In the genomic region with DNA sequence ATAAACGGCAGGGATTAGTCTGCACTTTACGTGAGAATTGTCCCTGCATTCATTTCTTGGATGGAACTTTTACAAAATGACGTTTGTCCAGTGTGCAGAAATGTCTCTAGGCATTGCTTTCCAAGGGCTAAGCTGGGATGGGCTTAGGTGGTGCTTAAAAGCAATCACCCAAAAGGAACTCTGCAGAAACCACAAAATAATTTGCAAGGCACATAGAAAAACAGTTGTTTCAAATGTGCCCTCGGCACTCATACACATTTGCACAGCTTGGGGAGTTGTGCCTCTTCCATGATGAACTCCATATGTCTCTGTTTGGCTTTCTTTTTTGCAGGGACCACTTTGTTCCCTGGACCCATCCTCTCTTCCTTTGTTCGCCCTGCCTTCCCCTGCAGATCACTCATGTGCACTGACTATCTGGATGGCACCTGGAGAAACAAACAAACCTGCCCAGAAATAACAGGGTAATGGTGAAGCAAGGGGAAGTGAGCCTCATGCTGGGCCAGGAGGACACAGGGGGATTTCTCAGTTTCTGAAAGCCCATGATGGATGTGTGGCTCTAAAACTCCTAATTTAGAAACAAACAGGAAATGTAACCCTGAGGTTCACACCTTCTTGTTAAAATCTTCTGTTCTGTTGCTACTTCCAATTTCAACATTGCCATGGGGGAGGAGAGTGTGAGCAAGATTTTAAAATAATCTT, we compare ENCODE assay signal across 10 cellular contexts.
DNase-seq lines count a peak whose midpoint lies in the region; ATAC-seq and TF ChIP-seq lines count a peak whose summit lies in the region.
"Had no signal": no experiment of that assay in that cellular context is flagged by ENCODE, and none has a peak within 500 bp of the region (broad histone marks: within the 10 kb centered on the region; RNA-seq: fewer than 3 reads in every experiment).

No MANE protein-coding gene starts in this region.

- H3K36me3 ChIP-seq in endodermal cell (ENCODE audit: control insufficient read depth, insufficient read depth, low read length) (no peaks in the 10 kb centered on the region), testis (ENCODE audit: low read depth, missing control alignments) (no peaks in the 10 kb centered on the region), adrenal gland (replicated peaks in 1 of 2) (no peaks in the 10 kb centered on the region)

- H3K27ac ChIP-seq in endodermal cell (ENCODE audit: low read depth, low read length) (no peak overlapping the region), testis (no peak overlapping the region), adrenal gland (no peak overlapping the region)

- H3K9ac ChIP-seq in endodermal cell (ENCODE audit: extremely low read depth, low read length, poor library complexity, severe bottlenecking) = no peak overlapping the region

- H3K4me1 Mint-ChIP-seq in endodermal cell = peaks cover 38% of the 10 kb centered on the region

- DNase-seq in GM20000 (ENCODE audit: low spot score) (peak; percentile 17), endodermal cell (peak; percentile 43), testis (no peak), LoVo (ENCODE audit: low spot score) (no peak), adrenal gland (no peak)
- no peak for DNase-seq in activated CD4-positive, alpha-beta T cell treated with anti-CD3 and anti-CD28 coated beads for 1 hour
- DNase-seq: activated effector memory CD4-positive, alpha-beta T cell treated with anti-CD3 and anti-CD28 coated beads, Interleukin-2, amount 50 U/mL, for 16 hours; Calu3 had no signal

- peaks cover 30% of the 10 kb centered on the region for H3K27me3 Mint-ChIP-seq in endodermal cell (ENCODE audit: insufficient read depth)

- peaks cover 10% of the 10 kb centered on the region for H3K4me1 ChIP-seq in endodermal cell (ENCODE audit: control insufficient read depth, insufficient read depth, low read length)
- H3K4me1 ChIP-seq in testis = no peaks in the 10 kb centered on the region
- no peaks in the 10 kb centered on the region for H3K4me1 ChIP-seq in adrenal gland (replicated peaks in 1 of 2)

- intact Hi-C loops in testis (cut with DNase I; ENCODE audit: low total_unique reads) = no loop called here
- intact Hi-C loops in adrenal gland (cut with DNase I) = no loop called here

- 87 to 95% methylated on average over 4 to 5 of the region's 5 CpGs for WGBS in endodermal cell (ENCODE audit: insufficient coverage in 1 of 2, insufficient read length in 1 of 2), 2 experiments
- WGBS in testis, 2 donors = 65 to 86% methylated on average over 5 of the region's 5 CpGs
- 43 to 61% (median 54%) methylated on average over 4 to 5 of the region's 5 CpGs for WGBS in adrenal gland, 4 donors

- ATAC-seq in GM18498 (IDR thresholded peaks at IDR 0.05; ENCODE audit: unreplicated experiment) (peak; percentile 79), HG03159 (IDR thresholded peaks at IDR 0.05; ENCODE audit: unreplicated experiment) (peak; percentile 81)

- peaks cover 11% of the 10 kb centered on the region for H3K9me3 Mint-ChIP-seq in endodermal cell

- TF ChIP-seq POLR2A in testis (IDR thresholded peaks at IDR 0.05) (no peak), adrenal gland (IDR thresholded peaks at IDR 0.05) (no peak)

- no peak overlapping the region for H3K4me3 ChIP-seq in endodermal cell (ENCODE audit: low read length)
- no peak overlapping the region for H3K4me3 ChIP-seq in testis
- no peak overlapping the region for H3K4me3 ChIP-seq in adrenal gland

- H3K9me3 ChIP-seq in endodermal cell (ENCODE audit: control insufficient read depth, low read length) (peaks cover 22% of the 10 kb centered on the region), testis (no peaks in the 10 kb centered on the region), adrenal gland (replicated peaks in 1 of 3) (no peaks in the 10 kb centered on the region)

- H3K4me3 Mint-ChIP-seq in endodermal cell = no peak overlapping the region

- H3K36me3 Mint-ChIP-seq in endodermal cell (ENCODE audit: low read depth) = peaks cover 1% of the 10 kb centered on the region

- no peak overlapping the region for H3K27ac Mint-ChIP-seq in endodermal cell

- TF ChIP-seq CTCF in GM20000 (IDR thresholded peaks at IDR 0.05; ENCODE audit: extremely low read depth, missing control alignments) (no peak), endodermal cell (conservative IDR thresholded peaks at IDR 0.05) (no peak), testis (IDR thresholded peaks at IDR 0.05) (no peak), adrenal gland (IDR thresholded peaks at IDR 0.05) (no peak)

- H3K27me3 ChIP-seq in endodermal cell (ENCODE audit: control insufficient read depth, insufficient read depth, low read length, poor library complexity, severe bottlenecking) (no peaks in the 10 kb centered on the region), testis (no peaks in the 10 kb centered on the region), adrenal gland (no peaks in the 10 kb centered on the region)

Comparison
In these comparisons a context has a peak if more than half of its experiments do, and no peak if none do; other contexts are left out.
1. DNase-seq: peak in GM20000 (single experiment) and endodermal cell (single experiment); none in testis (single experiment), LoVo (single experiment), activated CD4-positive, alpha-beta T cell treated with anti-CD3 and anti-CD28 coated beads for 1 hour (single experiment) and adrenal gland (0 of 7).